Comparison of ENCODE assay signal across 8 cellular contexts in the genomic region with DNA sequence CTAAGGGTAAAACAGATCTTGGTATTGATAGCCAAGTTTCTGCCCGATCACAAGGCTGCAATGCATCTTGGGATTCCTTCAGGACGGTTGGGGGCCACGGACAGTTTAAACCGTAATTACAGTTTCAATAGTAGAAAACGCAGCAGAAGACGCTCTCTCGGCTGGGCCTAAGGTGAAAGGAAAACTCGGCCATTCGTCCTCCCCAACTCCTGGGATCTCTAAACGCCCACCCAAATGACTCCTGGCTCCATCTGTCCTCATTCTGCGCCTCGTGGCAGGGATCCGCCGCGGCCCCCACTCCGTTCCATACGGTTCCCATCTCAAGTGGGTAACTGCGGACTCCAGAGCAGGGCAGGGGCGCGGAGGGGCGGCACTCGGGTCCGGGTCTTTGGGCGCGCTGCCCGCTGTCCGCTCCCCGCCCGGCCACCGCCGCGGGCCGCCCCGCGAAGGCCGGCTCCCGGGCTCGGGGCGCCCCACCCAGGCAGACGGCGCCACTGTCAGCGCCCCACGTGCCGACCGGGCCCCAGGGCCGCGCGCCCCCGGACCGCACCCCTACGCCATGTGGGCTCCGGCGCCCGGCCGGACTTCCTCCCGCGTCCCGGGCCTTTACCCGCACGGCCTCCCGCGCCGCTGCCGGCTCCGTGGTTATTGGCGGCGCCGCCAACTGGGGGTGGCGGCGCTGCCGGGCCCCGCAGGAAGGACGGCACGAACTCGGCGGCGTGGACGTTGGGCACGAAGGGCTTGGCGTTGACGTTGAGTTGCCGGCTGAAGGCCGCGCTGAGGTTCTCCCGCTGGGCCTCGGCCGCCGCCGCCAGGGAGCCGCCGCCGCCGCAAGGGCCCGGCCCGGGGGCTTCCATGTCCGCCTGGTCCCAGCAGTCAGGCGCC. TPM values are rescaled to one million over a fixed set of nuclear protein-coding genes. Genes with fewer than 3 reads are reported as not detected.
DNase-seq lines count a peak whose midpoint lies in the region; ATAC-seq and TF ChIP-seq lines count a peak whose summit lies in the region.

No MANE protein-coding gene starts in this region.

- intact Hi-C loops in upper lobe of right lung (cut with DNase I): no loop called here

- peaks cover 57% of the 10 kb centered on the region for H3K79me2 ChIP-seq in OCI-LY3 (ENCODE audit: low read length)

- H2AFZ ChIP-seq in OCI-LY3 (ENCODE audit: low read depth, low read length): peak overlapping the region; percentile 12; the same call in 1 of the 2 replicates

- peaks cover 39% of the 10 kb centered on the region for H4K20me1 ChIP-seq in OCI-LY3 (ENCODE audit: insufficient read depth, low read length)

- no peaks in the 10 kb centered on the region for H3K9me3 ChIP-seq in OCI-LY3 (ENCODE audit: insufficient read depth, low read length)
- H3K9me3 ChIP-seq in upper lobe of right lung: no peaks in the 10 kb centered on the region

- ATAC-seq in HG02943 (IDR thresholded peaks at IDR 0.05; ENCODE audit: low read depth, unreplicated experiment): peak; percentile 30
- ATAC-seq in omental fat pad (ENCODE audit: low FRiP score): peak; percentile 50
- peak; percentile 50 for ATAC-seq in upper lobe of right lung

- H3K27ac ChIP-seq in OCI-LY3 (ENCODE audit: low read length): peak overlapping the region; percentile 60
- H3K27ac ChIP-seq in upper lobe of right lung: peak overlapping the region; percentile 88

- H3K4me1 ChIP-seq in OCI-LY3 (ENCODE audit: low read length) (peaks cover 37% of the 10 kb centered on the region), upper lobe of right lung (peaks cover 33% of the 10 kb centered on the region)

- H3K27me3 ChIP-seq in OCI-LY3 (ENCODE audit: low read depth, low read length): 0 out of 2 replicates have a peak, but pooled peaks cover 3% of the 10 kb centered on the region
- H3K27me3 ChIP-seq in upper lobe of right lung: no peaks in the 10 kb centered on the region

- TF ChIP-seq CTCF in OCI-LY3 (IDR thresholded peaks at IDR 0.05; ENCODE audit: low read depth, low read length) (no peak), omental fat pad (IDR thresholded peaks at IDR 0.05) (no peak), upper lobe of right lung (IDR thresholded peaks at IDR 0.05) (no peak)

- peak overlapping the region; percentile 75 for H3K4me3 ChIP-seq in OCI-LY3 (ENCODE audit: low read length)
- peak overlapping the region; percentile 81 for H3K4me3 ChIP-seq in upper lobe of right lung

- peak overlapping the region; percentile 79 for H3K9ac ChIP-seq in OCI-LY3 (ENCODE audit: low read length)

- peak overlapping the region; percentile 85 for H3K4me2 ChIP-seq in OCI-LY3 (ENCODE audit: low read length)

- DNase-seq in NOMO-1 (lab: John Stamatoyannopoulos, UW; ENCODE audit: unreplicated experiment in 2 of 2): peak; percentile 27 to 33
- no peak for DNase-seq in NOMO-1 treated with dmso at 0.1 percent for 144 hours (lab: John Stamatoyannopoulos, UW; ENCODE audit: unreplicated experiment)
- DNase-seq in activated naive CD4-positive, alpha-beta T cell treated with Interleukin-2 at 50 U/mL for 16 hours: peak; percentile 46
- DNase-seq in globus pallidus (ENCODE audit: low spot score): peak; percentile 17
- DNase-seq in omental fat pad (ENCODE audit: low spot score): no peak
- peak; percentile 81 for DNase-seq in upper lobe of right lung

- peaks cover 4% of the 10 kb centered on the region for H3K36me3 ChIP-seq in OCI-LY3 (replicated peaks; ENCODE audit: low read depth, low read length)
- H3K36me3 ChIP-seq in upper lobe of right lung: no peaks in the 10 kb centered on the region

RNA-seq across cellular contexts. Expression of a gene that starts 0.8 kb away (rescaled TPM):
- total RNA-seq in omental fat pad: 100 to 1,000 TPM in 1 of 4 donors, 10 to 100 TPM in 3; 61.8 to 178 (median 90.0) TPM
- total RNA-seq in upper lobe of right lung: 106 TPM

RNA-seq across cellular contexts. Expression of a gene that starts 26.8 kb away (rescaled TPM):
- total RNA-seq in omental fat pad: 10 to 100 TPM in 1 of 4 donors, 1 to 10 TPM in 3; 5.5 to 11.5 (median 8.2) TPM
- 6.3 TPM for total RNA-seq in upper lobe of right lung

RNA-seq across cellular contexts. Expression of a gene that starts 50.0 kb away (rescaled TPM):
- 1 to 10 TPM in 1 of 4 donors, not detected in 3; 1.2 TPM for total RNA-seq in omental fat pad
- total RNA-seq in upper lobe of right lung: 0.41 TPM

Comparison
In these comparisons a context has a peak if more than half of its experiments do, and no peak if none do; other contexts are left out.
1. DNase-seq: peak in NOMO-1 (2 of 2), activated naive CD4-positive, alpha-beta T cell treated with Interleukin-2 at 50 U/mL for 16 hours (single experiment), globus pallidus (single experiment) and upper lobe of right lung (single experiment); none in NOMO-1 treated with dmso at 0.1 percent for 144 hours (single experiment) and omental fat pad (single experiment).
2. Peak in every context shown above with its lines, with median percentiles within 50 percentile points of each other: ATAC-seq.